Comparison of ENCODE assay signal across 25 cellular contexts in genomic region chr3:71376911-71377310, GRCh38.
DNase-seq lines count a peak whose midpoint lies in the region; ATAC-seq and TF ChIP-seq lines count a peak whose summit lies in the region.
"Had no signal": no experiment of that assay in that cellular context is flagged by ENCODE, and none has a peak within 500 bp of the region (broad histone marks: within the 10 kb centered on the region; RNA-seq: fewer than 3 reads in every experiment).

No MANE protein-coding gene starts in this region.

- POLR2A ChIA-PET in OCI-LY7 (lab: Charles Lee), result interaction anchor here (6.6 kb wide), 1 partner anchor 12 kb away, joined by 54 read pairs; no protein-coding TSS in a partner anchor

- BruUV-seq in OCI-LY7 (replicated peaks; lab: Mats Ljungman, UMichigan), result no TSS peak

- no peak for DNase-seq in activated T-cell treated with anti-CD3 and anti-CD28 coated beads, Interleukin-2, amount 50 U/mL, for 4 hours
- no peak for DNase-seq in activated T-cell treated with anti-CD3 and anti-CD28 coated beads, Interleukin-2, amount 50 U/mL, for 48 hours
- peak; percentile 32 for DNase-seq in OCI-LY7 (ENCODE audit: low spot score)
- DNase-seq in endothelial cell (ENCODE audit: low spot score), result no peak
- DNase-seq in ascending aorta (ENCODE audit: low spot score in 2 of 2), result no peak
- DNase-seq: activated CD8-positive, alpha-beta memory T cell treated with anti-CD3 and anti-CD28 coated beads for 24 hours; colonic mucosa; DND-41; esophagus squamous epithelium; gastrocnemius medialis; H7; kidney; NCI-H146; NCI-H2171 treated with DMSO at 0.1 percent for 48 hours; NCI-H526; SK-N-SH; small intestine; upper lobe of right lung had no signal

- H3K36me3 ChIP-seq in OCI-LY7 (ENCODE audit: insufficient read depth, low read length) (no peaks in the 10 kb centered on the region), ascending aorta (no peaks in the 10 kb centered on the region)
- H3K36me3 ChIP-seq: BLaER1, breast epithelium, colonic mucosa, esophagus squamous epithelium, gastrocnemius medialis, upper lobe of right lung had no signal

- peak overlapping the region; percentile 55 for H3K4me2 ChIP-seq in OCI-LY7 (ENCODE audit: low read length)
- H3K4me2 ChIP-seq: BLaER1, SK-N-SH had no signal

- ATAC-seq in activated T-cell treated with anti-CD3 and anti-CD28 coated beads, Interleukin-2, amount 50 U/mL, for 4 hours, result peak; percentile 33 to 47
- ATAC-seq in GM19452 (IDR thresholded peaks at IDR 0.05; ENCODE audit: unreplicated experiment), result peak; percentile 82
- peak; percentile 67 for ATAC-seq in stimulated activated memory B cell treated with anti-CD40 and anti-IgM and Interleukin-4, amounts not matched to agents 10 μg/mL and 1 μg/mL and 100 μg/mL, for 72 hours
- no peak for ATAC-seq in HG02884 (IDR thresholded peaks at IDR 0.05; ENCODE audit: unreplicated experiment)
- ATAC-seq: gastrocnemius medialis, upper lobe of right lung had no signal

- H3K79me2 ChIP-seq in OCI-LY7 (ENCODE audit: insufficient read depth, low read depth, low read length), result peaks cover 25% of the 10 kb centered on the region; the same call in 1 of the 2 replicates

- H3K4me3 Mint-ChIP-seq in activated T-cell treated with anti-CD3 and anti-CD28 coated beads, Interleukin-2, amount 50 U/mL, for 4 hours, result no peak overlapping the region
- no peak overlapping the region for H3K4me3 Mint-ChIP-seq in stimulated activated memory B cell treated with anti-CD40 and anti-IgM and Interleukin-4, amounts not matched to agents 10 μg/mL and 1 μg/mL and 100 μg/mL, for 72 hours
- H3K4me3 Mint-ChIP-seq in endothelial cell (ENCODE audit: unreplicated experiment), result no peak overlapping the region
- H3K4me3 Mint-ChIP-seq: activated T-helper 1 cell treated with anti-CD3 and anti-CD28 coated beads, Interleukin-12 subunit alpha, Interleukin-12 subunit beta, Interleukin-2, Interleukin-4 antibody, amounts not matched to agents 30 ng/mL and 10 ng/mL and 1 ng/mL, durations not matched to agents 14 hours and 24 hours and 36 hours; T-helper 2 cell treated with Interferon-gamma antibody and Interleukin-4, amounts not matched to agents 5 μg/mL and 100 μg/mL, for 36 hours had no signal

- H3K9me3 ChIP-seq in OCI-LY7 (ENCODE audit: low read length) (no peaks in the 10 kb centered on the region), ascending aorta (no peaks in the 10 kb centered on the region)
- H3K9me3 ChIP-seq: BLaER1, breast epithelium, colonic mucosa, esophagus squamous epithelium, gastrocnemius medialis, SK-N-SH, upper lobe of right lung had no signal

- no peak overlapping the region for H3K4me3 ChIP-seq in OCI-LY7 (ENCODE audit: low read depth, low read length, poor library complexity, severe bottlenecking)
- H3K4me3 ChIP-seq in ascending aorta, result no peak overlapping the region
- H3K4me3 ChIP-seq: BLaER1, breast epithelium, colonic mucosa, esophagus squamous epithelium, gastrocnemius medialis, upper lobe of right lung had no signal

- no peaks in the 10 kb centered on the region for H3K9me3 Mint-ChIP-seq in activated T-cell treated with anti-CD3 and anti-CD28 coated beads, Interleukin-2, amount 50 U/mL, for 4 hours
- H3K9me3 Mint-ChIP-seq in stimulated activated memory B cell treated with anti-CD40 and anti-IgM and Interleukin-4, amounts not matched to agents 10 μg/mL and 1 μg/mL and 100 μg/mL, for 72 hours, result no peaks in the 10 kb centered on the region
- no peaks in the 10 kb centered on the region for H3K9me3 Mint-ChIP-seq in endothelial cell (ENCODE audit: unreplicated experiment)
- H3K9me3 Mint-ChIP-seq: activated T-helper 1 cell treated with anti-CD3 and anti-CD28 coated beads, Interleukin-12 subunit alpha, Interleukin-12 subunit beta, Interleukin-2, Interleukin-4 antibody, amounts not matched to agents 30 ng/mL and 10 ng/mL and 1 ng/mL, durations not matched to agents 14 hours and 24 hours and 36 hours; T-helper 2 cell treated with Interferon-gamma antibody and Interleukin-4, amounts not matched to agents 5 μg/mL and 100 μg/mL, for 36 hours had no signal

- H3K27ac Mint-ChIP-seq in stimulated activated memory B cell treated with anti-CD40 and anti-IgM and Interleukin-4, amounts not matched to agents 10 μg/mL and 1 μg/mL and 100 μg/mL, for 72 hours, result peak overlapping the region; percentile 67
- no peak overlapping the region for H3K27ac Mint-ChIP-seq in endothelial cell (ENCODE audit: unreplicated experiment)
- H3K27ac Mint-ChIP-seq: activated T-helper 1 cell treated with anti-CD3 and anti-CD28 coated beads, Interleukin-12 subunit alpha, Interleukin-12 subunit beta, Interleukin-2, Interleukin-4 antibody, amounts not matched to agents 30 ng/mL and 10 ng/mL and 1 ng/mL, durations not matched to agents 14 hours and 24 hours and 36 hours; T-helper 2 cell treated with Interferon-gamma antibody and Interleukin-4, amounts not matched to agents 5 μg/mL and 100 μg/mL, for 36 hours had no signal

- H3K4me1 ChIP-seq in OCI-LY7 (ENCODE audit: insufficient read depth, low read length, poor library complexity, severe bottlenecking), result peaks cover 52% of the 10 kb centered on the region
- H3K4me1 ChIP-seq in ascending aorta, result peaks cover 0 to 8% of the 10 kb centered on the region in 2 donors
- H3K4me1 ChIP-seq: BLaER1, colonic mucosa, esophagus squamous epithelium, upper lobe of right lung had no signal

- no peak for TF ChIP-seq CTCF in OCI-LY7 (conservative IDR thresholded peaks at IDR 0.05; ENCODE audit: low read length)
- TF ChIP-seq CTCF in endothelial cell (IDR thresholded peaks at IDR 0.05; ENCODE audit: unreplicated experiment), result no peak
- TF ChIP-seq CTCF in ascending aorta (IDR thresholded peaks at IDR 0.05), result no peak

- intact Hi-C loops in OCI-LY7 (cut with micrococcal nuclease; ENCODE audit: unreplicated experiment) (loop anchor here (10.0 kb wide), 1 partner anchor 372 kb away; no protein-coding TSS in a partner anchor), ascending aorta (cut with DNase I) (no loop called here)

- no peaks in the 10 kb centered on the region for H3K9me2 ChIP-seq in OCI-LY7 (ENCODE audit: insufficient read depth, low read length)
- H3K9me2 ChIP-seq: SK-N-SH had no signal

- no peaks in the 10 kb centered on the region for H4K20me1 ChIP-seq in OCI-LY7 (ENCODE audit: insufficient read depth, low read length)
- H4K20me1 ChIP-seq: BLaER1 had no signal

- H3K4me1 Mint-ChIP-seq in activated T-cell treated with anti-CD3 and anti-CD28 coated beads, Interleukin-2, amount 50 U/mL, for 4 hours (ENCODE audit: low read depth), result peaks cover 83% of the 10 kb centered on the region
- peaks cover 32% of the 10 kb centered on the region for H3K4me1 Mint-ChIP-seq in stimulated activated memory B cell treated with anti-CD40 and anti-IgM and Interleukin-4, amounts not matched to agents 10 μg/mL and 1 μg/mL and 100 μg/mL, for 72 hours
- peaks cover 9% of the 10 kb centered on the region for H3K4me1 Mint-ChIP-seq in endothelial cell (ENCODE audit: unreplicated experiment)

- CTCF ChIA-PET in OCI-LY7 (lab: Charles Lee; ENCODE audit: unreplicated experiment), result no interaction called here

- no peak overlapping the region for H2AFZ ChIP-seq in OCI-LY7 (ENCODE audit: low read length)

- H3K27ac ChIP-seq in OCI-LY7 (ENCODE audit: low read depth, low read length, poor library complexity, severe bottlenecking) (no peak overlapping the region), ascending aorta (no peak overlapping the region)
- H3K27ac ChIP-seq: BLaER1, breast epithelium, colonic mucosa, esophagus squamous epithelium, gastrocnemius medialis, upper lobe of right lung had no signal

- H3K27me3 Mint-ChIP-seq in activated T-cell treated with anti-CD3 and anti-CD28 coated beads, Interleukin-2, amount 50 U/mL, for 4 hours (ENCODE audit: low read depth), result no peaks in the 10 kb centered on the region
- no peaks in the 10 kb centered on the region for H3K27me3 Mint-ChIP-seq in stimulated activated memory B cell treated with anti-CD40 and anti-IgM and Interleukin-4, amounts not matched to agents 10 μg/mL and 1 μg/mL and 100 μg/mL, for 72 hours
- no peaks in the 10 kb centered on the region for H3K27me3 Mint-ChIP-seq in endothelial cell (ENCODE audit: unreplicated experiment)

- H3K27me3 ChIP-seq in ascending aorta, result no peaks in the 10 kb centered on the region
- H3K27me3 ChIP-seq: BLaER1, breast epithelium, colonic mucosa, esophagus squamous epithelium, gastrocnemius medialis, upper lobe of right lung had no signal

- peaks cover 11% of the 10 kb centered on the region for H3K36me3 Mint-ChIP-seq in activated T-cell treated with anti-CD3 and anti-CD28 coated beads, Interleukin-2, amount 50 U/mL, for 4 hours (ENCODE audit: insufficient read depth)
- peaks cover under 1% of the 10 kb centered on the region for H3K36me3 Mint-ChIP-seq in stimulated activated memory B cell treated with anti-CD40 and anti-IgM and Interleukin-4, amounts not matched to agents 10 μg/mL and 1 μg/mL and 100 μg/mL, for 72 hours
- no peaks in the 10 kb centered on the region for H3K36me3 Mint-ChIP-seq in endothelial cell (ENCODE audit: low read depth, unreplicated experiment)
